24 cellular contexts compared by ENCODE assay signal in the genomic region with DNA sequence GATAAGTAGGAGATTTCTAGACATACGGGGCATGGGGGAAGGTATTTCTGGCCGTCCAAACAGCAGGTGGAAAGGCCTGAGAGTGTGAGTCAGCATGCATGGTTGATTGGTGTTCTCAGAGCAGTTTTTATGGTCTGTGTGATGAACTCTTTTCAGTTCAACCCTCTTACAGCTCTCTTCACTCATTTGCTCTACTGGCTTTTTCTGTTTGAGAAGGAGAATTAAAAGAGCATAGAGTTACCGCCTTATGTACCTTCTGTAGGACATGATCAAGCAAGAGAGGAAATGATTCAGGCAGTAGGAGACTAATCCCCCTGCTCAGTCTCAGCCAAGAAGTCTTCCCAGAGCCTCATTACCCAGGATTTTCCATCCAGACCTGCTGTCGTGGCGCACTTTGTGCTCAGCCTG.
A peak's percentile ranks its signal among the peaks of the same experiment; 100 is the strongest.
DNase-seq lines count a peak whose midpoint lies in the region; ATAC-seq and TF ChIP-seq lines count a peak whose summit lies in the region.
"Had no signal": no experiment of that assay in that cellular context is flagged by ENCODE, and none has a peak within 500 bp of the region (broad histone marks: within the 10 kb centered on the region; RNA-seq: fewer than 3 reads in every experiment).

No MANE protein-coding gene starts in this region.

- H3K79me2 ChIP-seq in SK-N-SH (ENCODE audit: insufficient read depth): no peaks in the 10 kb centered on the region
- H3K79me2 ChIP-seq: parathyroid adenoma had no signal

- ATAC-seq in SK-N-SH treated with all-trans-retinoic acid at 6 μM for 48 hours (no peak), GM21528 (IDR thresholded peaks at IDR 0.05; ENCODE audit: low FRiP score, unreplicated experiment) (no peak)
- ATAC-seq: A549; activated CD8-positive, alpha-beta T cell treated with anti-CD3 and anti-CD28 coated beads for 36 hours; activated T-cell treated with anti-CD3 and anti-CD28 coated beads, Interleukin-2, amount 50 U/mL, for 4 hours; natural killer cell had no signal

- no peaks in the 10 kb centered on the region for H3K9me2 ChIP-seq in SK-N-SH

- no peak for TF ChIP-seq RAD21 in SK-N-SH (IDR thresholded peaks at IDR 0.05; ENCODE audit: low read length)

- TF ChIP-seq EP300 in SK-N-SH (IDR thresholded peaks at IDR 0.05; ENCODE audit: borderline replicate concordance in 1 of 2, low read depth in 1 of 2, low read length in 1 of 2): no peak

- CTCF ChIA-PET in SK-N-SH (lab: Yijun Ruan, JAX): no interaction called here

- H3K27me3 ChIP-seq in SK-N-SH (ENCODE audit: insufficient read depth): no peaks in the 10 kb centered on the region
- H3K27me3 ChIP-seq: BLaER1, brain microvascular endothelial cell, colonic mucosa, SJSA1 had no signal

- no peaks in the 10 kb centered on the region for H3K9me3 ChIP-seq in SK-N-SH
- H3K9me3 ChIP-seq: A549, BLaER1, colonic mucosa, SJSA1 had no signal

- WGBS in SK-N-SH (ENCODE audit: low lambda C conversion rate): 79% methylated on average over 5 of the region's 5 CpGs

- H4K20me1 ChIP-seq in SK-N-SH (ENCODE audit: insufficient read depth): no peaks in the 10 kb centered on the region
- H4K20me1 ChIP-seq: BLaER1 had no signal

- H3K4me3 ChIP-seq in SK-N-SH (ENCODE audit: low read depth in 2 of 2, low read length in 1 of 2): no peak overlapping the region
- H3K4me3 ChIP-seq: A549, BLaER1, colonic mucosa, PC-9, SJSA1 had no signal

- POLR2A ChIA-PET in SK-N-SH (lab: Yijun Ruan, JAX): no interaction called here

- TF ChIP-seq CTCF in SK-N-SH (IDR thresholded peaks at IDR 0.05): no peak

- DNase-seq in SK-N-SH (no peak), NCI-H82 treated with DMSO at 0.1 percent for 48 hours (lab: John Stamatoyannopoulos, UW; ENCODE audit: unreplicated experiment) (peak; percentile 32), iris pigment epithelial cell (ENCODE audit: low read depth) (peak; percentile 52), islet precursor cell (no peak), COR-L47 (lab: John Stamatoyannopoulos, UW) (no peak)
- DNase-seq in stimulated activated CD4-positive, alpha-beta T cell treated with anti-CD3 and anti-CD28 coated beads, Interleukin-4, amount 100 ng/mL, for 1 hour: no peak
- DNase-seq: activated CD8-positive, alpha-beta T cell treated with anti-CD3 and anti-CD28 coated beads for 36 hours; activated T-cell treated with anti-CD3 and anti-CD28 coated beads, Interleukin-2, amount 50 U/mL, for 4 hours; brain microvascular endothelial cell; colonic mucosa; DMS 273 treated with DMSO at 0.1 percent for 48 hours; hypothalamus; Karpas-422; mesendoderm; natural killer cell; NCI-H1092 treated with DMSO at 0.1 percent for 48 hours; NCI-H748 treated with DMSO at 0.1 percent for 48 hours; PC-9 had no signal

- H3K36me3 ChIP-seq in SK-N-SH (replicated peaks in 1 of 2; ENCODE audit: control insufficient read depth in 1 of 2, insufficient read depth in 2 of 2, low read length in 1 of 2): no peaks in the 10 kb centered on the region
- H3K36me3 ChIP-seq: BLaER1, brain microvascular endothelial cell, colonic mucosa had no signal

- peaks cover 0 to 5% of the 10 kb centered on the region in 2 experiments; a peak in 1 of 4 replicates for H3K4me1 ChIP-seq in SK-N-SH (ENCODE audit: control insufficient read depth in 1 of 2, insufficient read depth in 2 of 2, low read depth in 1 of 2, low read length in 1 of 2)
- H3K4me1 ChIP-seq: A549, BLaER1, colonic mucosa, parathyroid adenoma had no signal

- H3F3A ChIP-seq in SK-N-SH (replicated peaks; ENCODE audit: insufficient read depth): peaks cover 5% of the 10 kb centered on the region

- H3K27ac ChIP-seq in SK-N-SH (ENCODE audit: low read depth in 2 of 2, low read length in 1 of 2): no peak overlapping the region
- H3K27ac ChIP-seq: A549, BLaER1, brain microvascular endothelial cell, colonic mucosa, parathyroid adenoma, PC-9, SJSA1 had no signal

- H3K4me2 ChIP-seq in SK-N-SH: no peak overlapping the region
- H3K4me2 ChIP-seq: A549, BLaER1, PC-9 had no signal

- no peak overlapping the region for H2AFZ ChIP-seq in SK-N-SH (ENCODE audit: low read depth)
- H2AFZ ChIP-seq: parathyroid adenoma, PC-9 had no signal

- H3K9ac ChIP-seq in SK-N-SH: no peak overlapping the region
- H3K9ac ChIP-seq: BLaER1, parathyroid adenoma had no signal

TF ChIP-seq in SK-N-SH treated with all-trans-retinoic acid at 6 μM for 48 hours, 23 proteins besides CTCF, POLR2A, EP300 and RAD21:
- 0 out of 2 replicates have a peak, but pooled peaks have one; percentile 83 for TF ChIP-seq ZFP3 (CRISPR knock-in tag; IDR thresholded peaks at IDR 0.05)
- TF ChIP-seq, protein P1, sequence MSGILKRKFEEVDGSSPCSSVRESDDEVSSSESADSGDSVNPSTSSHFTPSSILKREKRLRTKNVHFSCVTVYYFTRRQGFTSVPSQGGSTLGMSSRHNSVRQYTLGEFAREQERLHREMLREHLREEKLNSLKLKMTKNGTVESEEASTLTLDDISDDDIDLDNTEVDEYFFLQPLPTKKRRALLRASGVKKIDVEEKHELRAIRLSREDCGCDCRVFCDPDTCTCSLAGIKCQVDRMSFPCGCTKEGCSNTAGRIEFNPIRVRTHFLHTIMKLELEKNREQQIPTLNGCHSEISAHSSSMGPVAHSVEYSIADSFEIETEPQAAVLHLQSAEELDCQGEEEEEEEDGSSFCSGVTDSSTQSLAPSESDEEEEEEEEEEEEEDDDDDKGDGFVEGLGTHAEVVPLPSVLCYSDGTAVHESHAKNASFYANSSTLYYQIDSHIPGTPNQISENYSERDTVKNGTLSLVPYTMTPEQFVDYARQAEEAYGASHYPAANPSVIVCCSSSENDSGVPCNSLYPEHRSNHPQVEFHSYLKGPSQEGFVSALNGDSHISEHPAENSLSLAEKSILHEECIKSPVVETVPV (CRISPR knock-in tag; IDR thresholded peaks at IDR 0.05): no peak

TF ChIP-seq in SK-N-SH, 30 proteins besides CTCF, POLR2A, EP300 and RAD21:
- no peak for TF ChIP-seq POLR2AphosphoS5 (IDR thresholded peaks at IDR 0.05; ENCODE audit: low read depth, low read length)
- TF ChIP-seq, protein P2, sequence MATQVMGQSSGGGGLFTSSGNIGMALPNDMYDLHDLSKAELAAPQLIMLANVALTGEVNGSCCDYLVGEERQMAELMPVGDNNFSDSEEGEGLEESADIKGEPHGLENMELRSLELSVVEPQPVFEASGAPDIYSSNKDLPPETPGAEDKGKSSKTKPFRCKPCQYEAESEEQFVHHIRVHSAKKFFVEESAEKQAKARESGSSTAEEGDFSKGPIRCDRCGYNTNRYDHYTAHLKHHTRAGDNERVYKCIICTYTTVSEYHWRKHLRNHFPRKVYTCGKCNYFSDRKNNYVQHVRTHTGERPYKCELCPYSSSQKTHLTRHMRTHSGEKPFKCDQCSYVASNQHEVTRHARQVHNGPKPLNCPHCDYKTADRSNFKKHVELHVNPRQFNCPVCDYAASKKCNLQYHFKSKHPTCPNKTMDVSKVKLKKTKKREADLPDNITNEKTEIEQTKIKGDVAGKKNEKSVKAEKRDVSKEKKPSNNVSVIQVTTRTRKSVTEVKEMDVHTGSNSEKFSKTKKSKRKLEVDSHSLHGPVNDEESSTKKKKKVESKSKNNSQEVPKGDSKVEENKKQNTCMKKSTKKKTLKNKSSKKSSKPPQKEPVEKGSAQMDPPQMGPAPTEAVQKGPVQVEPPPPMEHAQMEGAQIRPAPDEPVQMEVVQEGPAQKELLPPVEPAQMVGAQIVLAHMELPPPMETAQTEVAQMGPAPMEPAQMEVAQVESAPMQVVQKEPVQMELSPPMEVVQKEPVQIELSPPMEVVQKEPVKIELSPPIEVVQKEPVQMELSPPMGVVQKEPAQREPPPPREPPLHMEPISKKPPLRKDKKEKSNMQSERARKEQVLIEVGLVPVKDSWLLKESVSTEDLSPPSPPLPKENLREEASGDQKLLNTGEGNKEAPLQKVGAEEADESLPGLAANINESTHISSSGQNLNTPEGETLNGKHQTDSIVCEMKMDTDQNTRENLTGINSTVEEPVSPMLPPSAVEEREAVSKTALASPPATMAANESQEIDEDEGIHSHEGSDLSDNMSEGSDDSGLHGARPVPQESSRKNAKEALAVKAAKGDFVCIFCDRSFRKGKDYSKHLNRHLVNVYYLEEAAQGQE (IDR thresholded peaks at IDR 0.05; ENCODE audit: low read depth, low read length): no peak
- TF ChIP-seq, protein P3, sequence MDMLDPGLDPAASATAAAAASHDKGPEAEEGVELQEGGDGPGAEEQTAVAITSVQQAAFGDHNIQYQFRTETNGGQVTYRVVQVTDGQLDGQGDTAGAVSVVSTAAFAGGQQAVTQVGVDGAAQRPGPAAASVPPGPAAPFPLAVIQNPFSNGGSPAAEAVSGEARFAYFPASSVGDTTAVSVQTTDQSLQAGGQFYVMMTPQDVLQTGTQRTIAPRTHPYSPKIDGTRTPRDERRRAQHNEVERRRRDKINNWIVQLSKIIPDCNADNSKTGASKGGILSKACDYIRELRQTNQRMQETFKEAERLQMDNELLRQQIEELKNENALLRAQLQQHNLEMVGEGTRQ (IDR thresholded peaks at IDR 0.05; ENCODE audit: borderline replicate concordance, low read depth, low read length): no peak
- TF ChIP-seq FOXM1 (IDR thresholded peaks at IDR 0.05; ENCODE audit: low read depth): no peak
- no peak for TF ChIP-seq MXI1 (IDR thresholded peaks at IDR 0.05; ENCODE audit: low read depth, low read length)
- TF ChIP-seq CHD2 (IDR thresholded peaks at IDR 0.05; ENCODE audit: low read length, partially characterized antibody): no peak

Comparison
In these comparisons a context has a peak if more than half of its experiments do, and no peak if none do; other contexts are left out.
1. DNase-seq: peak in NCI-H82 treated with DMSO at 0.1 percent for 48 hours (single experiment) and iris pigment epithelial cell (single experiment); none in SK-N-SH (single experiment), stimulated activated CD4-positive, alpha-beta T cell treated with anti-CD3 and anti-CD28 coated beads, Interleukin-4, amount 100 ng/mL, for 1 hour (single experiment), islet precursor cell (single experiment) and COR-L47 (single experiment).